In the genomic region with DNA sequence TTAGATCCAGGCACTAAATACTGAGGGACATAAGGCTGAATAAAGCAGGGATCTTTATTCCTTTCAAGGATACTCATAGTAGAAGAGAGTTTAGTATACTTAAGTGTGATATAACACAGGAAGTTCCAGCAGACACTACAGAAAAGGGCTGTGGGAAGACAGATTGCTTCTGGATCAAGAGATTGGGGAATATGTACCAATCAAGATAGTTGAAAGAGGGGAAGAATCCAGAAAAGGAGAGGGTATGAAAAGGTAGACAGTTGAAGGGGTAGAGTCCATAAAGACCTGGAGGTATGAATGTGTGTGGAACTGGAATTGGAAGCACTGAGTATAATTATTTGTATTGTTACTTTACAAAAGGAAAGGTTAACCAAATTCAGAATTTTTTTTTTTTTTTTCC, we compare ENCODE assay signal across 18 cellular contexts. TPM values are rescaled to one million over a fixed set of nuclear protein-coding genes. Genes with fewer than 3 reads are reported as not detected.
DNase-seq lines count a peak whose midpoint lies in the region; ATAC-seq and TF ChIP-seq lines count a peak whose summit lies in the region.
"Had no signal": no experiment of that assay in that cellular context is flagged by ENCODE, and none has a peak within 500 bp of the region (broad histone marks: within the 10 kb centered on the region; RNA-seq: fewer than 3 reads in every experiment).

No MANE protein-coding gene starts in this region.

- H3K79me2 ChIP-seq in PC-3 (ENCODE audit: low read length) (peaks cover 72% of the 10 kb centered on the region), smooth muscle cell (ENCODE audit: low read depth) (peaks cover 69% of the 10 kb centered on the region)

- POLR2A ChIA-PET in PC-3 (lab: Charles Lee; ENCODE audit: unreplicated experiment) = no interaction called here

- H2AFZ ChIP-seq in PC-3 (ENCODE audit: low read length) (no peak overlapping the region), smooth muscle cell (ENCODE audit: low read depth) (no peak overlapping the region)

- H3K36me3 ChIP-seq in PC-3 (ENCODE audit: low read depth, low read length) (no peaks in the 10 kb centered on the region), endodermal cell (ENCODE audit: control insufficient read depth, insufficient read depth, low read length) (no peaks in the 10 kb centered on the region), smooth muscle cell (ENCODE audit: low read depth) (no peaks in the 10 kb centered on the region)

- no peak overlapping the region for H3K4me3 Mint-ChIP-seq in HFFc6
- H3K4me3 Mint-ChIP-seq in endodermal cell = no peak overlapping the region

- H3K9me3 Mint-ChIP-seq in HFFc6 (no peaks in the 10 kb centered on the region; the same call in 1 of the 2 replicates), endodermal cell (peaks cover 2% of the 10 kb centered on the region)

- no peaks in the 10 kb centered on the region for H3K9me3 ChIP-seq in PC-3 (ENCODE audit: low read length)
- H3K9me3 ChIP-seq in endodermal cell (ENCODE audit: control insufficient read depth, low read length) = peaks cover 13% of the 10 kb centered on the region
- no peaks in the 10 kb centered on the region for H3K9me3 ChIP-seq in smooth muscle cell (replicated peaks; ENCODE audit: low read depth)

- H3K27me3 ChIP-seq in PC-3 (ENCODE audit: low read length) = no peaks in the 10 kb centered on the region
- no peaks in the 10 kb centered on the region for H3K27me3 ChIP-seq in endodermal cell (ENCODE audit: control insufficient read depth, insufficient read depth, low read length, poor library complexity, severe bottlenecking)
- no peaks in the 10 kb centered on the region for H3K27me3 ChIP-seq in smooth muscle cell (ENCODE audit: low read depth)

- no TSS peak for BruUV-seq in PC-3 (replicated peaks; lab: Mats Ljungman, UMichigan)

- H3K27ac Mint-ChIP-seq in HFFc6 = peak overlapping the region; percentile 14; the same call in 1 of the 2 replicates
- no peak overlapping the region for H3K27ac Mint-ChIP-seq in endodermal cell

- H3K27ac ChIP-seq in PC-3 (ENCODE audit: low read length) (no peak overlapping the region), endodermal cell (ENCODE audit: low read depth, low read length) (no peak overlapping the region), smooth muscle cell (ENCODE audit: low read depth) (no peak overlapping the region)
- H3K27ac ChIP-seq: KMS-11 had no signal

- intact Hi-C loops in PC-3 (cut with micrococcal nuclease) = no loop called here
- intact Hi-C loops in cardiac septum (cut with DNase I) = no loop called here

- H3K9ac ChIP-seq in PC-3 (ENCODE audit: low read length) = no peak overlapping the region
- H3K9ac ChIP-seq in endodermal cell (ENCODE audit: extremely low read depth, low read length, poor library complexity, severe bottlenecking) = no peak overlapping the region
- H3K9ac ChIP-seq in smooth muscle cell (ENCODE audit: low read depth) = no peak overlapping the region
- H3K9ac ChIP-seq: KMS-11 had no signal

- H3K4me2 ChIP-seq in PC-3 (ENCODE audit: low read length) (peak overlapping the region; percentile 99; the same call in 1 of the 2 replicates), smooth muscle cell (peak overlapping the region; percentile 95)
- H3K4me2 ChIP-seq: KMS-11 had no signal

- H4K20me1 ChIP-seq in PC-3 (ENCODE audit: low read length) (no peaks in the 10 kb centered on the region), smooth muscle cell (ENCODE audit: low read depth) (peaks cover 62% of the 10 kb centered on the region)

- CTCF ChIA-PET in PC-3 (lab: Charles Lee) = no interaction called here

- H3K4me3 ChIP-seq in PC-3 (ENCODE audit: low read length) (no peak overlapping the region), endodermal cell (ENCODE audit: low read length) (peak overlapping the region; percentile 87), smooth muscle cell (no peak overlapping the region)

- no peaks in the 10 kb centered on the region for H3K9me2 ChIP-seq in PC-3 (replicated peaks; ENCODE audit: low read length)

- H3K36me3 Mint-ChIP-seq in HFFc6 (ENCODE audit: low read depth) (peaks cover 10% of the 10 kb centered on the region), endodermal cell (ENCODE audit: low read depth) (peaks cover 6% of the 10 kb centered on the region)

- TF ChIP-seq CTCF in HFFc6 (IDR thresholded peaks at IDR 0.05) = no peak
- TF ChIP-seq CTCF in PC-3 (conservative IDR thresholded peaks at IDR 0.05; ENCODE audit: low read depth, low read length) = no peak
- TF ChIP-seq CTCF in endodermal cell (conservative IDR thresholded peaks at IDR 0.05) = no peak
- TF ChIP-seq CTCF in smooth muscle cell (IDR thresholded peaks at IDR 0.05; ENCODE audit: borderline replicate concordance, insufficient read depth, poor library complexity, severe bottlenecking) = no peak

- no peaks in the 10 kb centered on the region for H3K27me3 Mint-ChIP-seq in HFFc6 (ENCODE audit: insufficient read depth)
- H3K27me3 Mint-ChIP-seq in endodermal cell (ENCODE audit: insufficient read depth) = no peaks in the 10 kb centered on the region

- H3K4me1 Mint-ChIP-seq in HFFc6 (ENCODE audit: low read depth) = peaks cover 52% of the 10 kb centered on the region
- peaks cover 21% of the 10 kb centered on the region for H3K4me1 Mint-ChIP-seq in endodermal cell

- peaks cover 38% of the 10 kb centered on the region for H3K4me1 ChIP-seq in PC-3 (ENCODE audit: insufficient read depth, low read length)
- H3K4me1 ChIP-seq in endodermal cell (ENCODE audit: control insufficient read depth, insufficient read depth, low read length) = no peaks in the 10 kb centered on the region
- H3K4me1 ChIP-seq in smooth muscle cell (ENCODE audit: low read depth) = peaks cover 7% of the 10 kb centered on the region

- DNase-seq in HFFc6 (no peak), PC-3 (no peak), endodermal cell (no peak), smooth muscle cell (lab: John Stamatoyannopoulos, UW; ENCODE audit: unreplicated experiment) (no peak), SHP77 (lab: John Stamatoyannopoulos, UW) (no peak), cardiac septum (ENCODE audit: low spot score) (no peak)
- DNase-seq: Calu3; CD4-positive, alpha-beta memory T cell; MV-4-11; NCI-H1105 treated with DMSO at 0.1 percent for 48 hours; NCI-H2029 treated with DMSO at 0.1 percent for 48 hours; NCI-H345; NCI-H524; NCI-H774 had no signal

- no peak for ATAC-seq in PC-3
- no peak for ATAC-seq in GM21619 (IDR thresholded peaks at IDR 0.05; ENCODE audit: unreplicated experiment)
- ATAC-seq: HCT116, Right ventricle myocardium inferior had no signal

- no peaks in the 10 kb centered on the region for H3F3A ChIP-seq in PC-3 (ENCODE audit: low read length, unreplicated experiment)
- H3F3A ChIP-seq in smooth muscle cell (ENCODE audit: low read depth) = peaks cover 6% of the 10 kb centered on the region

RNA-seq across cellular contexts. Expression of a gene that starts 2.4 kb away (rescaled TPM):
- total RNA-seq in HFFc6 (2021; fragmentation: NEBNext Ultra II Directional; extraction: Animal tissue kit (Norgen Biotek cat#: 25700)) = 10 to 100 TPM; 15.6 to 18.3 (median 17.3) TPM
- total RNA-seq in PC-3 (2014; rRNA removed) (21.1 and 22.3 TPM in 2 replicates), endodermal cell (10 to 100 TPM; 31.4 to 36.3 TPM), smooth muscle cell (30.8 and 35.9 TPM in 2 replicates), cardiac septum (12.7 TPM)
- 16.3 TPM for polyA plus RNA-seq in endodermal cell (2013, experiment 1 of 2)
- 18.6 TPM for polyA plus RNA-seq in endodermal cell (2013, experiment 2 of 2)
- polyA plus RNA-seq in smooth muscle cell = 17.6 and 18.7 TPM in 2 replicates

RNA-seq across cellular contexts. Expression of a gene that starts 37.8 kb away (rescaled TPM):
- 10 to 100 TPM; 21.0 to 27.2 (median 24.4) TPM for total RNA-seq in HFFc6 (2021; fragmentation: NEBNext Ultra II Directional; extraction: Animal tissue kit (Norgen Biotek cat#: 25700))
- total RNA-seq in PC-3 (2014; rRNA removed) = 27.0 and 36.8 TPM in 2 replicates
- total RNA-seq in endodermal cell = 10 to 100 TPM; 55.8 to 60.4 TPM
- 29.9 TPM for polyA plus RNA-seq in endodermal cell (2013, experiment 1 of 2)
- 31.7 TPM for polyA plus RNA-seq in endodermal cell (2013, experiment 2 of 2)
- 29.7 and 34.7 TPM in 2 replicates for total RNA-seq in smooth muscle cell
- 13.1 and 14.9 TPM in 2 replicates for polyA plus RNA-seq in smooth muscle cell
- 17.8 TPM for total RNA-seq in cardiac septum
